Comparison of ENCODE assay signal across 16 cellular contexts in genomic region chr10:17115683-17116082, GRCh38. TPM values are rescaled to one million over a fixed set of nuclear protein-coding genes. Genes with fewer than 3 reads are reported as not detected.
A peak's percentile ranks its signal among the peaks of the same experiment; 100 is the strongest.
DNase-seq lines count a peak whose midpoint lies in the region; ATAC-seq and TF ChIP-seq lines count a peak whose summit lies in the region.
"Had no signal": no experiment of that assay in that cellular context is flagged by ENCODE, and none has a peak within 500 bp of the region (broad histone marks: within the 10 kb centered on the region; RNA-seq: fewer than 3 reads in every experiment).

No MANE protein-coding gene starts in this region.

- H3K4ac ChIP-seq in mesenchymal stem cell (ENCODE audit: low read depth in 1 of 2, low read length in 2 of 2) = no peak overlapping the region

- H3K27me3 ChIP-seq in mesenchymal stem cell (ENCODE audit: control insufficient read depth in 1 of 2, insufficient read depth in 1 of 2, low read length in 2 of 2) = no peaks in the 10 kb centered on the region
- H3K27me3 ChIP-seq in thyroid gland = no peaks in the 10 kb centered on the region
- H3K27me3 ChIP-seq: Peyer's patch had no signal

- H3K4me3 ChIP-seq in mesenchymal stem cell (ENCODE audit: insufficient read depth in 1 of 2, low read depth in 1 of 2, low read length in 2 of 2) (no peak overlapping the region), thyroid gland (replicated peaks in 1 of 3) (no peak overlapping the region)

- no peak overlapping the region for H2AK5ac ChIP-seq in mesenchymal stem cell (ENCODE audit: low read length, severe bottlenecking)

- H3K27ac ChIP-seq in mesenchymal stem cell (ENCODE audit: low read length, poor library complexity, severe bottlenecking) = no peak overlapping the region
- no peak overlapping the region for H3K27ac ChIP-seq in thyroid gland
- H3K27ac ChIP-seq: KMS-11 had no signal

- H3K4me3 Mint-ChIP-seq in chondrocyte (ENCODE audit: unreplicated experiment) = no peak overlapping the region
- H3K4me3 Mint-ChIP-seq: activated CD8-positive, alpha-beta memory T cell treated with anti-CD3 and anti-CD28 coated beads, Interleukin-2, amount 10 ng/mL, durations not matched to agents 7 days and 5 days; activated naive CD8-positive, alpha-beta T cell treated with anti-CD3 and anti-CD28 coated beads, Interleukin-2, amount 10 ng/mL, durations not matched to agents 7 days and 5 days; stimulated activated naive CD8-positive, alpha-beta T cell treated with anti-CD3 and anti-CD28 coated beads, Interleukin-15, amount 100 ng/mL, for 72 hours had no signal

- no peaks in the 10 kb centered on the region for H3K36me3 Mint-ChIP-seq in chondrocyte (ENCODE audit: low read depth)
- H3K36me3 Mint-ChIP-seq: activated CD8-positive, alpha-beta memory T cell treated with anti-CD3 and anti-CD28 coated beads, Interleukin-2, amount 10 ng/mL, durations not matched to agents 7 days and 5 days had no signal

- H2BK120ac ChIP-seq in mesenchymal stem cell (ENCODE audit: low read depth, low read length) = no peak overlapping the region

- H3K4me1 ChIP-seq in mesenchymal stem cell (ENCODE audit: control insufficient read depth, insufficient read depth, low read depth, low read length) = peaks cover 3% of the 10 kb centered on the region
- H3K4me1 ChIP-seq in thyroid gland = peaks cover 0 to 6% of the 10 kb centered on the region in 2 donors

- H3K9ac ChIP-seq in mesenchymal stem cell (ENCODE audit: low read length) = no peak overlapping the region
- H3K9ac ChIP-seq: KMS-11 had no signal

- in situ Hi-C loops in Caki2 (cut with HindIII; ENCODE audit: low pct_unique_long_range_greater_than_20kb, low sequenced_read_pairs) = no loop called here

- H2BK12ac ChIP-seq in mesenchymal stem cell (ENCODE audit: low read length in 2 of 2) = no peak overlapping the region

- H3K36me3 ChIP-seq in mesenchymal stem cell (ENCODE audit: control insufficient read depth in 1 of 2, insufficient read depth in 2 of 2, low read depth in 1 of 2, low read length in 2 of 2) (no peaks in the 10 kb centered on the region), thyroid gland (no peaks in the 10 kb centered on the region)

- TF ChIP-seq CTCF in chondrocyte (IDR thresholded peaks at IDR 0.05) (peak; percentile 28), thyroid gland (IDR thresholded peaks at IDR 0.05) (no peak)

- no peak overlapping the region for H2BK5ac ChIP-seq in mesenchymal stem cell (ENCODE audit: low read depth, low read length, poor library complexity, severe bottlenecking)

- H3K9me3 ChIP-seq in mesenchymal stem cell (ENCODE audit: control insufficient read depth, low read length) (no peaks in the 10 kb centered on the region), thyroid gland (no peaks in the 10 kb centered on the region)
- H3K9me3 ChIP-seq: Peyer's patch had no signal

- DNase-seq in Caki2 (ENCODE audit: low read depth) (peak; percentile 69), M059J (ENCODE audit: low read depth) (peak; percentile 79), chondrocyte (ENCODE audit: low spot score) (no peak), mesenchymal stem cell (peak; percentile 37), SIG-M5 treated with dmso at 0.1 percent for 504 hours (lab: John Stamatoyannopoulos, UW; ENCODE audit: unreplicated experiment) (no peak), thyroid gland (no peak)
- no peak for DNase-seq in activated CD4-positive, alpha-beta T cell treated with anti-CD3 and anti-CD28 coated beads for 4 hours
- DNase-seq: activated CD8-positive, alpha-beta memory T cell treated with anti-CD3 and anti-CD28 coated beads, Interleukin-2, amount 10 ng/mL, durations not matched to agents 7 days and 5 days; activated naive CD8-positive, alpha-beta T cell treated with anti-CD3 and anti-CD28 coated beads, Interleukin-2, amount 10 ng/mL, durations not matched to agents 7 days and 5 days; effector CD4-positive, alpha-beta T cell; NCI-H2171 treated with DMSO at 0.1 percent for 48 hours; stimulated activated CD4-positive, alpha-beta T cell treated with anti-CD3 and anti-CD28 coated beads, Interleukin-4, amount 100 ng/mL, for 24 hours; stimulated activated naive CD8-positive, alpha-beta T cell treated with anti-CD3 and anti-CD28 coated beads, Interleukin-15, amount 100 ng/mL, for 72 hours had no signal

- no peak overlapping the region for H3K14ac ChIP-seq in mesenchymal stem cell (ENCODE audit: low read length in 2 of 2)

- ATAC-seq in GM19035 (IDR thresholded peaks at IDR 0.05; ENCODE audit: unreplicated experiment) = no peak

- H3K4me1 Mint-ChIP-seq in chondrocyte (ENCODE audit: low read depth) = peaks cover 2% of the 10 kb centered on the region

- H4K8ac ChIP-seq in mesenchymal stem cell (ENCODE audit: low read length) = no peak overlapping the region

- intact Hi-C loops in thyroid gland (cut with DNase I) = no loop called here

- H3K79me1 ChIP-seq in mesenchymal stem cell (replicated peaks; ENCODE audit: low read length, poor library complexity, severe bottlenecking) = no peaks in the 10 kb centered on the region

- no peak overlapping the region for H4K91ac ChIP-seq in mesenchymal stem cell (ENCODE audit: low read length)

- no peak overlapping the region for H3K4me2 ChIP-seq in mesenchymal stem cell (ENCODE audit: low read length, poor library complexity, severe bottlenecking)
- H3K4me2 ChIP-seq: KMS-11 had no signal

- H3K9me3 Mint-ChIP-seq in chondrocyte (ENCODE audit: low read depth) = no peaks in the 10 kb centered on the region
- H3K9me3 Mint-ChIP-seq: activated naive CD8-positive, alpha-beta T cell treated with anti-CD3 and anti-CD28 coated beads, Interleukin-2, amount 10 ng/mL, durations not matched to agents 7 days and 5 days; stimulated activated naive CD8-positive, alpha-beta T cell treated with anti-CD3 and anti-CD28 coated beads, Interleukin-15, amount 100 ng/mL, for 72 hours had no signal

- no peak overlapping the region for H2AFZ ChIP-seq in mesenchymal stem cell (ENCODE audit: low read depth, low read length)

- no peaks in the 10 kb centered on the region for H3K27me3 Mint-ChIP-seq in chondrocyte (ENCODE audit: low read depth)
- H3K27me3 Mint-ChIP-seq: activated CD8-positive, alpha-beta memory T cell treated with anti-CD3 and anti-CD28 coated beads, Interleukin-2, amount 10 ng/mL, durations not matched to agents 7 days and 5 days; activated naive CD8-positive, alpha-beta T cell treated with anti-CD3 and anti-CD28 coated beads, Interleukin-2, amount 10 ng/mL, durations not matched to agents 7 days and 5 days; stimulated activated naive CD8-positive, alpha-beta T cell treated with anti-CD3 and anti-CD28 coated beads, Interleukin-15, amount 100 ng/mL, for 72 hours had no signal

- 42% methylated on average over 3 of the region's 5 CpGs for WGBS in mesenchymal stem cell
- 83 to 86% methylated on average over 5 of the region's 5 CpGs for WGBS in thyroid gland, 2 donors

- H3K27ac Mint-ChIP-seq in chondrocyte (ENCODE audit: unreplicated experiment) = no peak overlapping the region
- H3K27ac Mint-ChIP-seq: activated CD8-positive, alpha-beta memory T cell treated with anti-CD3 and anti-CD28 coated beads, Interleukin-2, amount 10 ng/mL, durations not matched to agents 7 days and 5 days; activated naive CD8-positive, alpha-beta T cell treated with anti-CD3 and anti-CD28 coated beads, Interleukin-2, amount 10 ng/mL, durations not matched to agents 7 days and 5 days had no signal

- H3K23ac ChIP-seq in mesenchymal stem cell (ENCODE audit: low read length in 2 of 2) = no peak overlapping the region

- peak overlapping the region in 1 of 2 experiments; percentile 8 for H3K18ac ChIP-seq in mesenchymal stem cell (ENCODE audit: low read depth in 1 of 2, low read length in 2 of 2)

- no peak for TF ChIP-seq POLR2A in thyroid gland (IDR thresholded peaks at IDR 0.05)

- no peak overlapping the region for H2BK15ac ChIP-seq in mesenchymal stem cell (ENCODE audit: low read depth, poor library complexity, severe bottlenecking)

RNA-seq across cellular contexts. Expression of gene CUBN, which starts 13.9 kb away (rescaled TPM):
- total RNA-seq in Caki2 (2014; rRNA removed; shearing (Covaris generic); ENCODE audit: low replicate concordance) = 0.03 and 0.34 TPM in 2 replicates
- 0.27 and 2.0 TPM in 2 replicates for total RNA-seq in M059J (2014; rRNA removed; shearing (Covaris generic))
- 0.89 to 1.0 TPM (median 0.92 TPM) in 3 replicates for total RNA-seq in chondrocyte
- polyA plus RNA-seq in mesenchymal stem cell (2013, experiment 1 of 2) = 1.2 TPM
- polyA plus RNA-seq in mesenchymal stem cell (2013, experiment 2 of 2) = 0.86 TPM
- 10 to 100 TPM; 13.4 to 31.0 (median 19.7) TPM for total RNA-seq in thyroid gland

Comparison
In these comparisons a context has a peak if more than half of its experiments do, and no peak if none do; other contexts are left out.
1. DNase-seq: peak in Caki2 (single experiment), M059J (single experiment) and mesenchymal stem cell (single experiment); none in chondrocyte (single experiment), SIG-M5 treated with dmso at 0.1 percent for 504 hours (single experiment), activated CD4-positive, alpha-beta T cell treated with anti-CD3 and anti-CD28 coated beads for 4 hours (0 of 2) and thyroid gland (0 of 2).